Comparison of ENCODE assay signal across 1 cellular context in genomic region chr15:62895905-62896316, GRCh38.
A peak's percentile ranks its signal among the peaks of the same experiment; 100 is the strongest.
TF ChIP-seq lines count a peak whose summit lies in the region.

No MANE protein-coding gene starts in this region.

TF ChIP-seq in HepG2, 621 proteins besides CTCF, POLR2A, EP300 and RAD21 (continued from another document):
- TF ChIP-seq THRA (CRISPR knock-in tag; IDR thresholded peaks at IDR 0.05; ENCODE audit: borderline replicate concordance) (peak; percentile 4; the same call in 1 of the 2 replicates), NR2C2 (CRISPR knock-in tag; IDR thresholded peaks at IDR 0.05; ENCODE audit: borderline replicate concordance) (no peak), CEBPG (CRISPR knock-in tag; IDR thresholded peaks at IDR 0.05) (peak; percentile 64), ETV5 (CRISPR knock-in tag; IDR thresholded peaks at IDR 0.05; ENCODE audit: borderline replicate concordance) (0 out of 2 replicates have a peak, but pooled peaks have one; percentile 35)
